8 cellular contexts compared by ENCODE assay signal in genomic region chr4:118888666-118889312, GRCh38. TPM values are rescaled to one million over a fixed set of nuclear protein-coding genes. Genes with fewer than 3 reads are reported as not detected.
DNase-seq lines count a peak whose midpoint lies in the region; ATAC-seq and TF ChIP-seq lines count a peak whose summit lies in the region.

Gene SYNPO2, plus strand, starts transcription at chr4:118888854. Its CDS starts 183 bp downstream, at chr4:118889037.

- peaks cover 11% of the 10 kb centered on the region for H3K4me1 Mint-ChIP-seq in activated naive CD8-positive, alpha-beta T cell treated with anti-CD3 and anti-CD28 coated beads, Interleukin-2, amount 10 ng/mL, durations not matched to agents 7 days and 5 days

- no peak within 1 kb of the TSS for H3K27ac ChIP-seq in OCI-LY7 (ENCODE audit: low read depth, low read length, poor library complexity, severe bottlenecking)
- H3K27ac ChIP-seq in cardiac muscle cell, result peak within 1 kb of the TSS; percentile 47
- H3K27ac ChIP-seq in aorta (ENCODE audit: low read depth in 1 of 2, low read length in 2 of 2), result peak within 1 kb of the TSS; percentile 8 to 93

- ATAC-seq in GM19467 (IDR thresholded peaks at IDR 0.05; ENCODE audit: unreplicated experiment) (peak; percentile 57), HG03558 (IDR thresholded peaks at IDR 0.05; ENCODE audit: extremely low read depth, unreplicated experiment) (peak; percentile 50), aorta (ENCODE audit: low FRiP score) (peak; percentile 95)
- ATAC-seq in activated naive CD8-positive, alpha-beta T cell treated with anti-CD3 and anti-CD28 coated beads, Interleukin-2, amount 10 ng/mL, durations not matched to agents 7 days and 5 days (ENCODE audit: low read depth), result peak; percentile 90

- H3K27me3 Mint-ChIP-seq in activated naive CD8-positive, alpha-beta T cell treated with anti-CD3 and anti-CD28 coated beads, Interleukin-2, amount 10 ng/mL, durations not matched to agents 7 days and 5 days, result peaks cover 44% of the 10 kb centered on the region

- H3K9me3 Mint-ChIP-seq in activated naive CD8-positive, alpha-beta T cell treated with anti-CD3 and anti-CD28 coated beads, Interleukin-2, amount 10 ng/mL, durations not matched to agents 7 days and 5 days, result no peaks in the 10 kb centered on the region

- POLR2A ChIA-PET in OCI-LY7 (lab: Charles Lee), result no interaction called here
- POLR2A ChIA-PET in activated naive CD8-positive, alpha-beta T cell treated with anti-CD3 and anti-CD28 coated beads, Interleukin-2, amount 10 ng/mL, durations not matched to agents 7 days and 5 days (lab: Charles Lee), result no interaction called here

- H3K36me3 Mint-ChIP-seq in activated naive CD8-positive, alpha-beta T cell treated with anti-CD3 and anti-CD28 coated beads, Interleukin-2, amount 10 ng/mL, durations not matched to agents 7 days and 5 days, result no peaks in the 10 kb centered on the region

- no peaks in the 10 kb centered on the region for H4K20me1 ChIP-seq in OCI-LY7 (ENCODE audit: insufficient read depth, low read length)

- H3K9me2 ChIP-seq in OCI-LY7 (ENCODE audit: insufficient read depth, low read length), result no peaks in the 10 kb centered on the region

- intact Hi-C loops in OCI-LY7 (cut with micrococcal nuclease; ENCODE audit: unreplicated experiment) (loop anchor here (1.0 to 10.0 kb wide), 3 partner anchors 147 to 604 kb away; no protein-coding TSS in a partner anchor), aorta (cut with DNase I) (loop anchor here (2.0 to 10.0 kb wide), 5 partner anchors 51 to 146 kb away; partner anchors contain the start of gene SEC24D (in 2 of the 2))

- H3K4me1 ChIP-seq in OCI-LY7 (ENCODE audit: insufficient read depth, low read length, poor library complexity, severe bottlenecking) (no peaks in the 10 kb centered on the region), cardiac muscle cell (ENCODE audit: low read depth) (peaks cover 24% of the 10 kb centered on the region), aorta (ENCODE audit: control insufficient read depth in 1 of 2, insufficient read depth in 2 of 2, low read length in 2 of 2) (peaks cover 0 to 2% of the 10 kb centered on the region in 2 donors)

- H3K4me3 ChIP-seq in OCI-LY7 (ENCODE audit: low read depth, low read length, poor library complexity, severe bottlenecking) (peak within 1 kb of the TSS; percentile 28), cardiac muscle cell (peak within 1 kb of the TSS; percentile 75), aorta (ENCODE audit: low read length in 2 of 2) (peak within 1 kb of the TSS; percentile 69 to 99)

- no peaks in the 10 kb centered on the region for H3K27me3 ChIP-seq in cardiac muscle cell
- no peaks in the 10 kb centered on the region for H3K27me3 ChIP-seq in aorta (ENCODE audit: control insufficient read depth in 1 of 2, insufficient read depth in 2 of 2, low read length in 1 of 2)

- no TSS peak for BruUV-seq in OCI-LY7 (replicated peaks; lab: Mats Ljungman, UMichigan)

- H3K36me3 ChIP-seq in OCI-LY7 (ENCODE audit: insufficient read depth, low read length), result no peaks in the 10 kb centered on the region
- H3K36me3 ChIP-seq in cardiac muscle cell, result no peaks in the 10 kb centered on the region
- H3K36me3 ChIP-seq in aorta (ENCODE audit: control insufficient read depth in 1 of 2, insufficient read depth in 2 of 2, low read length in 1 of 2), result no peaks in the 10 kb centered on the region

- DNase-seq in CD1c-positive myeloid dendritic cell (ENCODE audit: extremely low spot score), result peak; percentile 12
- DNase-seq in OCI-LY7 (ENCODE audit: low spot score), result peak; percentile 3
- DNase-seq in activated naive CD8-positive, alpha-beta T cell treated with anti-CD3 and anti-CD28 coated beads, Interleukin-2, amount 10 ng/mL, durations not matched to agents 7 days and 5 days, result peak; percentile 63
- peak; percentile 85 to 96 for DNase-seq in cardiac muscle cell (ENCODE audit: low read depth in 1 of 2, low spot score in 1 of 2)
- DNase-seq in nucleus accumbens (lab: John Stamatoyannopoulos, UW), result peak in 42 of 56 donors; percentile 3 to 63 (median 20)
- peak; percentile 90 to 93 for DNase-seq in aorta

- no peaks in the 10 kb centered on the region for H3K79me2 ChIP-seq in OCI-LY7 (ENCODE audit: insufficient read depth, low read depth, low read length)

- TF ChIP-seq CTCF in OCI-LY7 (conservative IDR thresholded peaks at IDR 0.05; ENCODE audit: low read length) (no peak), cardiac muscle cell (IDR thresholded peaks at IDR 0.05; ENCODE audit: low read depth, low read length) (no peak)

- H3K4me3 Mint-ChIP-seq in activated naive CD8-positive, alpha-beta T cell treated with anti-CD3 and anti-CD28 coated beads, Interleukin-2, amount 10 ng/mL, durations not matched to agents 7 days and 5 days, result peak within 1 kb of the TSS; percentile 73

- no peak within 1 kb of the TSS for H2AFZ ChIP-seq in OCI-LY7 (ENCODE audit: low read length)

- WGBS in aorta, 2 donors, result 0 to 1% methylated on average over 29 of the region's 29 CpGs

- H3K4me2 ChIP-seq in OCI-LY7 (ENCODE audit: low read length), result peak within 1 kb of the TSS; percentile 55

- CTCF ChIA-PET in OCI-LY7 (lab: Charles Lee; ENCODE audit: unreplicated experiment), result no interaction called here

- H3K9me3 ChIP-seq in OCI-LY7 (ENCODE audit: low read length), result no peaks in the 10 kb centered on the region
- H3K9me3 ChIP-seq in cardiac muscle cell (ENCODE audit: low read depth), result no peaks in the 10 kb centered on the region
- H3K9me3 ChIP-seq in aorta (ENCODE audit: control insufficient read depth, low read length), result no peaks in the 10 kb centered on the region

- H3K27ac Mint-ChIP-seq in activated naive CD8-positive, alpha-beta T cell treated with anti-CD3 and anti-CD28 coated beads, Interleukin-2, amount 10 ng/mL, durations not matched to agents 7 days and 5 days, result peak within 1 kb of the TSS; percentile 11

RNA-seq across cellular contexts. Expression of gene SYNPO2, which starts in this region (rescaled TPM):
- total RNA-seq in OCI-LY7 (2014; rRNA removed; shearing (Covaris generic)), result 0.19 and 0.31 TPM in 2 replicates
- total RNA-seq in OCI-LY7 (2022) (0.11 and 0.15 TPM in 2 replicates), cardiac muscle cell (35.6 and 43.5 TPM in 2 replicates), aorta (1,000 to 10,000 TPM in 1 of 2 donors, 100 to 1,000 TPM in 1; 393 to 1,531 TPM)
- total RNA-seq in activated naive CD8-positive, alpha-beta T cell treated with anti-CD3 and anti-CD28 coated beads, Interleukin-2, amount 10 ng/mL, durations not matched to agents 7 days and 5 days, result 1 to 10 TPM in 1 of 2 experiments, under 1 TPM in 1; 0.96 to 1.2 TPM
- polyA plus RNA-seq in cardiac muscle cell (10.0 and 14.7 TPM in 2 replicates), aorta (100 to 1,000 TPM in 1 of 2 donors, 10 to 100 TPM in 1; 85.9 to 154 TPM)

Comparison
In these comparisons a context has a peak if more than half of its experiments do, and no peak if none do; other contexts are left out.
1. RNA of gene SYNPO2 (total RNA-seq): 393 to 1,531 TPM in aorta and 35.6 to 43.5 TPM in cardiac muscle cell; 0.96 to 1.2 TPM in activated naive CD8-positive, alpha-beta T cell treated with anti-CD3 and anti-CD28 coated beads, Interleukin-2, amount 10 ng/mL, durations not matched to agents 7 days and 5 days and 0.11 to 0.31 TPM in OCI-LY7; every median in the first group is over 10 times any median in the second.
2. Peak in DNase-seq, H3K4me3 ChIP-seq and H3K4me2 ChIP-seq in OCI-LY7; RNA of the gene not detected or under 1 TPM.
3. DNase-seq: peak in every context shown above with its lines; median percentile 92 in aorta; 90 in cardiac muscle cell; 63 in activated naive CD8-positive, alpha-beta T cell treated with anti-CD3 and anti-CD28 coated beads, Interleukin-2, amount 10 ng/mL, durations not matched to agents 7 days and 5 days; 20 in nucleus accumbens; 12 in CD1c-positive myeloid dendritic cell; 3 in OCI-LY7.
4. H3K4me3 ChIP-seq: peak in every context shown above with its lines; median percentile 84 in aorta; 75 in cardiac muscle cell; 28 in OCI-LY7.
5. Peak in every context shown above with its lines, with median percentiles within 50 percentile points of each other: ATAC-seq.